Comparison of ENCODE assay signal across 1 cellular context in the genomic region with DNA sequence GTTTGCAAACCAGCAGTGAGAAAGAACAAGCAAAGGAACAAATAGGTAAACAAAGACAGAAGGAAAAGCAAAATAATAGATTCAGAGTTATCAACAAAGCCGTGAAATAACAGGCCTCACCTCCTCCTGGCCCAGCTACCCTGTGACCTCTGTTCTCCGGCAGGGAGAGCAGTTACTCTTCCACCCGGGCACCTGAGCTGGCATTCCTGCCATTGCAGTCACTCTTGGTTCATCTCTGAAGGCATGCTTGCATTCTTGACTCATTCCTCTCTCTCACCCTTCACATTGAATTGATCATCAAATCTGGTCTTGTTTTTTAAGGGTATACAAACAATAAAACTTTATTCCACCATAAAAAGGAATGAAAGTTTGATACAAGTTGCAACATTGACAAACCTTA.
TF ChIP-seq lines count a peak whose summit lies in the region.

No MANE protein-coding gene starts in this region.

TF ChIP-seq in IMR-90, 13 proteins besides CTCF, POLR2A, EP300 and RAD21 (continued from another document):
- TF ChIP-seq, protein P1, sequence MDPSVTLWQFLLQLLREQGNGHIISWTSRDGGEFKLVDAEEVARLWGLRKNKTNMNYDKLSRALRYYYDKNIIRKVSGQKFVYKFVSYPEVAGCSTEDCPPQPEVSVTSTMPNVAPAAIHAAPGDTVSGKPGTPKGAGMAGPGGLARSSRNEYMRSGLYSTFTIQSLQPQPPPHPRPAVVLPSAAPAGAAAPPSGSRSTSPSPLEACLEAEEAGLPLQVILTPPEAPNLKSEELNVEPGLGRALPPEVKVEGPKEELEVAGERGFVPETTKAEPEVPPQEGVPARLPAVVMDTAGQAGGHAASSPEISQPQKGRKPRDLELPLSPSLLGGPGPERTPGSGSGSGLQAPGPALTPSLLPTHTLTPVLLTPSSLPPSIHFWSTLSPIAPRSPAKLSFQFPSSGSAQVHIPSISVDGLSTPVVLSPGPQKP (IDR thresholded peaks at IDR 0.05; ENCODE audit: borderline replicate concordance, low read depth, low read length): no peak
- TF ChIP-seq MAFK (IDR thresholded peaks at IDR 0.05; ENCODE audit: low read depth, low read length): no peak
- TF ChIP-seq, protein P2, sequence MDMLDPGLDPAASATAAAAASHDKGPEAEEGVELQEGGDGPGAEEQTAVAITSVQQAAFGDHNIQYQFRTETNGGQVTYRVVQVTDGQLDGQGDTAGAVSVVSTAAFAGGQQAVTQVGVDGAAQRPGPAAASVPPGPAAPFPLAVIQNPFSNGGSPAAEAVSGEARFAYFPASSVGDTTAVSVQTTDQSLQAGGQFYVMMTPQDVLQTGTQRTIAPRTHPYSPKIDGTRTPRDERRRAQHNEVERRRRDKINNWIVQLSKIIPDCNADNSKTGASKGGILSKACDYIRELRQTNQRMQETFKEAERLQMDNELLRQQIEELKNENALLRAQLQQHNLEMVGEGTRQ (IDR thresholded peaks at IDR 0.05; ENCODE audit: low read depth, low read length): no peak
- TF ChIP-seq MAZ (IDR thresholded peaks at IDR 0.05; ENCODE audit: borderline replicate concordance, low read depth, low read length): no peak
- TF ChIP-seq BHLHE40 (IDR thresholded peaks at IDR 0.05; ENCODE audit: low read depth, low read length): no peak
- no peak for TF ChIP-seq RFX5 (IDR thresholded peaks at IDR 0.05; ENCODE audit: low read depth, low read length)
